Comparison of ENCODE assay signal across 16 cellular contexts in the genomic region with DNA sequence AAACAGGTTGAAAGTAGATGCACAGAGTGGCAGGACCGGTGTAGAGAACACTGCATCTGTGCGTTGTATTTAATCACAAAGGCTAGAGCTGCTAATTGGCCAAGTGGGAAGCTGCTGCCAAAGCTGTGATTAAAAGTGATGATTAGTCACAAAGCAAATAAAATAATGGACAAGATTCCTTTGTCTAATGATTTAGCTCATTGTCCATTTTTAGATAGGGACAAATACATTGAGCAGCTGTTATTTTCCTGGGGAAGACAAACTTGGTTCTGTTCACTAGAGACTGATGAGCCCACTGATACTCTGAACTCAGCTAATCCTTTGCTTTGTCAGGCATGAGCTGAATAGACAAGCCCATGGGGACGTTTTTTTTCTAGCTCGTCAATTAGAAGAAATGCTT. TPM values are rescaled to one million over a fixed set of nuclear protein-coding genes. Genes with fewer than 3 reads are reported as not detected.
A peak's percentile ranks its signal among the peaks of the same experiment; 100 is the strongest.
DNase-seq lines count a peak whose midpoint lies in the region; FAIRE-seq and TF ChIP-seq lines count a peak whose summit lies in the region.
"Had no signal": no experiment of that assay in that cellular context is flagged by ENCODE, and none has a peak within 500 bp of the region (broad histone marks: within the 10 kb centered on the region; RNA-seq: fewer than 3 reads in every experiment).

No MANE protein-coding gene starts in this region.

- peaks cover 5% of the 10 kb centered on the region; the same call in 1 of the 2 replicates for H3K4me1 ChIP-seq in HEK293 (ENCODE audit: control insufficient read depth, insufficient read depth, low read length)

- peaks cover 0 to 6% of the 10 kb centered on the region in 2 experiments; a peak in 2 of 3 replicates for H3K36me3 ChIP-seq in HEK293 (ENCODE audit: control insufficient read depth in 2 of 2, insufficient read depth in 1 of 2, low read length in 2 of 2)
- H3K36me3 ChIP-seq: MG63, tibial artery had no signal

- peak; percentile 65 for DNase-seq in NCI-H774 (lab: John Stamatoyannopoulos, UW)
- peak; percentile 60 for DNase-seq in epithelial cell of esophagus (ENCODE audit: low read depth)
- DNase-seq in progenitor cell of endocrine pancreas (ENCODE audit: low spot score, unreplicated experiment) = no peak
- DNase-seq in stimulated activated naive CD4-positive, alpha-beta T cell treated with Interleukin-2 at 50 U/mL for 16 hours (lab: John Stamatoyannopoulos, UW) = no peak
- no peak for DNase-seq in activated CD4-positive, CD25-positive, alpha-beta regulatory T cell treated with anti-CD3 and anti-CD28 coated beads, Interleukin-2, amount 50 U/mL, for 72 hours
- no peak for DNase-seq in NCI-H226
- no peak for DNase-seq in D721Med (ENCODE audit: insufficient read length, low spot score)
- DNase-seq: activated CD4-positive, alpha-beta T cell treated with anti-CD3 and anti-CD28 coated beads, Interleukin-2, amount 50 U/mL, for 4 hours; EL; foreskin fibroblast; MG63; T-helper 17 cell; tibial artery had no signal

- no peak overlapping the region for H3K4me3 Mint-ChIP-seq in progenitor cell of endocrine pancreas (ENCODE audit: low read depth)
- H3K4me3 Mint-ChIP-seq: T-helper 17 cell had no signal

- CTCF ChIA-PET in HEK293 (lab: Yijun Ruan, JAX) = interaction anchor here (0.6 kb wide), 1 partner anchor 71 kb away, joined by 4 read pairs; no protein-coding TSS in a partner anchor

- H3K27ac Mint-ChIP-seq in progenitor cell of endocrine pancreas = peak overlapping the region; percentile 73
- H3K27ac Mint-ChIP-seq: activated T-helper 2 cell treated with anti-CD3 and anti-CD28 coated beads, Interferon-gamma antibody, Interleukin-2, Interleukin-4, amounts not matched to agents 10 μg/mL and 5 μg/mL and 100 μg/mL, durations not matched to agents 14 hours and 24 hours and 36 hours; T-helper 17 cell had no signal

- H3K4me1 Mint-ChIP-seq in progenitor cell of endocrine pancreas (ENCODE audit: low read depth) = peaks cover 38% of the 10 kb centered on the region

- peaks cover 2% of the 10 kb centered on the region for H3K36me3 Mint-ChIP-seq in progenitor cell of endocrine pancreas (ENCODE audit: insufficient read depth)

- no peak for TF ChIP-seq CTCF in HEK293 (tag by site-specific recombination; IDR thresholded peaks at IDR 0.05)
- no peak for TF ChIP-seq CTCF in epithelial cell of esophagus (IDR thresholded peaks at IDR 0.05; ENCODE audit: insufficient read depth, low read depth, low read length, missing control alignments)
- no peak for TF ChIP-seq CTCF in progenitor cell of endocrine pancreas (IDR thresholded peaks at IDR 0.05; ENCODE audit: unreplicated experiment)
- no peak for TF ChIP-seq CTCF in D721Med (IDR thresholded peaks at IDR 0.05; ENCODE audit: insufficient read depth, missing control alignments)

- no peak overlapping the region for H3K4me3 ChIP-seq in HEK293 (ENCODE audit: low read depth, low read length)
- no peak overlapping the region for H3K4me3 ChIP-seq in epithelial cell of esophagus (ENCODE audit: low read length)
- H3K4me3 ChIP-seq: GM12878, MG63, tibial artery had no signal

- H3K27ac ChIP-seq in HEK293 (ENCODE audit: extremely low read depth, low read depth, low read length) = no peak overlapping the region
- H3K27ac ChIP-seq: tibial artery had no signal

- POLR2A ChIA-PET in HEK293 (lab: Yijun Ruan, JAX) = no interaction called here

- H3K27me3 Mint-ChIP-seq in progenitor cell of endocrine pancreas = no peaks in the 10 kb centered on the region
- H3K27me3 Mint-ChIP-seq: T-helper 17 cell had no signal

- FAIRE-seq in D721Med (lab: Jason Lieb, UNC) = no peak
- FAIRE-seq: GM12878 had no signal

- no peaks in the 10 kb centered on the region for H3K9me3 Mint-ChIP-seq in progenitor cell of endocrine pancreas (ENCODE audit: low read depth)
- H3K9me3 Mint-ChIP-seq: activated T-helper 2 cell treated with anti-CD3 and anti-CD28 coated beads, Interferon-gamma antibody, Interleukin-2, Interleukin-4, amounts not matched to agents 10 μg/mL and 5 μg/mL and 100 μg/mL, durations not matched to agents 14 hours and 24 hours and 36 hours had no signal

- H3K9me3 ChIP-seq in HEK293 (ENCODE audit: control insufficient read depth, insufficient read depth, low read depth, low read length) = no peaks in the 10 kb centered on the region
- H3K9me3 ChIP-seq: MG63, tibial artery had no signal

TF ChIP-seq in HEK293, 187 proteins besides CTCF, POLR2A, EP300 and RAD21:
- TF ChIP-seq, protein P1, sequence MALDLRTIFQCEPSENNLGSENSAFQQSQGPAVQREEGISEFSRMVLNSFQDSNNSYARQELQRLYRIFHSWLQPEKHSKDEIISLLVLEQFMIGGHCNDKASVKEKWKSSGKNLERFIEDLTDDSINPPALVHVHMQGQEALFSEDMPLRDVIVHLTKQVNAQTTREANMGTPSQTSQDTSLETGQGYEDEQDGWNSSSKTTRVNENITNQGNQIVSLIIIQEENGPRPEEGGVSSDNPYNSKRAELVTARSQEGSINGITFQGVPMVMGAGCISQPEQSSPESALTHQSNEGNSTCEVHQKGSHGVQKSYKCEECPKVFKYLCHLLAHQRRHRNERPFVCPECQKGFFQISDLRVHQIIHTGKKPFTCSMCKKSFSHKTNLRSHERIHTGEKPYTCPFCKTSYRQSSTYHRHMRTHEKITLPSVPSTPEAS (tag by site-specific recombination; IDR thresholded peaks at IDR 0.05) = no peak
- TF ChIP-seq TRIM28 (IDR thresholded peaks at IDR 0.05; ENCODE audit: borderline replicate concordance, low read length) = 0 out of 2 replicates have a peak, but pooled peaks have one; percentile 44
- TF ChIP-seq SP7 (tag by site-specific recombination; IDR thresholded peaks at IDR 0.05) = peak; percentile 70
- TF ChIP-seq ZNF394 (tag by site-specific recombination; IDR thresholded peaks at IDR 0.05; ENCODE audit: borderline replicate concordance) = peak; percentile 59; the same call in 1 of the 2 replicates
TF ChIP-seq in HEK293: peak in this region for 3.

RNA-seq across cellular contexts. Expression of gene UBE3C, which starts 19.7 kb away (rescaled TPM):
- total RNA-seq in progenitor cell of endocrine pancreas = 60.9 and 62.5 TPM in 2 replicates

Comparison
In these comparisons a context has a peak if more than half of its experiments do, and no peak if none do; other contexts are left out.
1. DNase-seq: peak in NCI-H774 (single experiment) and epithelial cell of esophagus (single experiment); none in progenitor cell of endocrine pancreas (single experiment), stimulated activated naive CD4-positive, alpha-beta T cell treated with Interleukin-2 at 50 U/mL for 16 hours (single experiment), activated CD4-positive, CD25-positive, alpha-beta regulatory T cell treated with anti-CD3 and anti-CD28 coated beads, Interleukin-2, amount 50 U/mL, for 72 hours (single experiment), NCI-H226 (single experiment) and D721Med (single experiment).